In the genomic region with DNA sequence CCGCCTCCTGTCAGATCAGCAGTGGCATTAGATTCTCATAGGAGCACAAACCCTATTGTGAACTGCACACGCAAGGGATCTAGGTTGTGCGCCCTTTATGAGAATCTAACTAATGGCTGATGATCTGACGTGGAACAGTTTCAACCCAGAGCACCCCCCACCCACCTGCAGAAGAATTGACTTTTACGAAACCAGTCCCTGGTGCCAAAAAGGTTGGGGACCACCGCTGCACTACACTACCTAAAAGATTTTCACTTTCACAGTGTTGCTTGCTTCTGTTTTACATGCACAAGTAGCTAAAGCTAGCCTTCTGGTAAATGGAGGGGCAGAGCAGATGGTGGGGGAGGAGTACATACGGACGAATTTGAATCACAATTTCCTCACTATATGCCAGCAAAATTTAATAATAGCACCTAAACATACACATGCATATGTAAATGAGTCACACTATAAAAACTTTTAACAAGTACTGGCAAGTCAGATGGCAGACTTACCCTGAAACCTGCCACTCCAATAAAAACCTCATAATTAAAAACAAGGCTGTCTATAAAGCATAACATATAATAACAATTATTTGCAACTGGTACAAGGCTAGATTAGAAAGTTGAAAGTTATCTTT, we compare ENCODE assay signal across 2 cellular contexts.
TF ChIP-seq lines count a peak whose summit lies in the region.

No MANE protein-coding gene starts in this region.

TF ChIP-seq in H1, 55 proteins besides CTCF, POLR2A, EP300 and RAD21:
- no peak for TF ChIP-seq SIRT6 (IDR thresholded peaks at IDR 0.05; ENCODE audit: low read length)
- no peak for TF ChIP-seq MAX (IDR thresholded peaks at IDR 0.05)

TF ChIP-seq in HepG2, 621 proteins besides CTCF, POLR2A, EP300 and RAD21:
- no peak for TF ChIP-seq ZBTB21 (CRISPR knock-in tag; IDR thresholded peaks at IDR 0.05)
- TF ChIP-seq PPARG (CRISPR knock-in tag; conservative IDR thresholded peaks at IDR 0.05): no peak
- no peak for TF ChIP-seq IRX3 (CRISPR knock-in tag; IDR thresholded peaks at IDR 0.05; ENCODE audit: borderline replicate concordance, low read depth)
